2 cellular contexts compared by ENCODE assay signal in the genomic region with DNA sequence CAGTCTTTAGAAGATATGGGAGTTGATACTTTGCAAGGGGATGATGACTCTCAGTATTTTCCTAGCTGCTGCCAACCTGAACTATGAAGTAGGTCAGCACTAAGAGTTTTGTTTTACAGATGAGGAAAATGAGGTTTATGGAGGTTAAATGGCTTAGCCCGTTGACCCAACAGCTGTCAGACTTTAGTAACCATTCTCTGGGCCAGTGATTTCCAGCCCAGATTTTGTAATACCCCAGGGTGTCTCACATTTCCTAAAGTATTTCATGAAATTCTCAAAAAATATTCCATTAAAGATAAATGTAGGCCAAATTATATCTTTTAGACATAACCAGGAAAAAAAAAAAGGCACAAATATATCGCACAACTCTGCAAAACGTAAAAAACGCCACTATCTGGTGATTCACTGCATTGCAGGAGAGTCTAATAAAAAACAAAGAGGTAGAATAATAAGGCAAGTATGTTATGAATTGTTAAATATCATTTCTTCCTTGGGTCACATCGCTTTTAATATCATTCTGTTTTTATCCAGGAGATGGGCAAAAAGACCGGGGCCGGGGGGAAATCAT.
TF ChIP-seq lines count a peak whose summit lies in the region.

No MANE protein-coding gene starts in this region.

TF ChIP-seq in SK-N-SH, 30 proteins besides CTCF, POLR2A, EP300 and RAD21 (continued from another document):
- TF ChIP-seq IRF3 (IDR thresholded peaks at IDR 0.05; ENCODE audit: low read depth, low read length), result no peak
- no peak for TF ChIP-seq NFIC (IDR thresholded peaks at IDR 0.05; ENCODE audit: borderline replicate concordance)
- TF ChIP-seq, protein P1, sequence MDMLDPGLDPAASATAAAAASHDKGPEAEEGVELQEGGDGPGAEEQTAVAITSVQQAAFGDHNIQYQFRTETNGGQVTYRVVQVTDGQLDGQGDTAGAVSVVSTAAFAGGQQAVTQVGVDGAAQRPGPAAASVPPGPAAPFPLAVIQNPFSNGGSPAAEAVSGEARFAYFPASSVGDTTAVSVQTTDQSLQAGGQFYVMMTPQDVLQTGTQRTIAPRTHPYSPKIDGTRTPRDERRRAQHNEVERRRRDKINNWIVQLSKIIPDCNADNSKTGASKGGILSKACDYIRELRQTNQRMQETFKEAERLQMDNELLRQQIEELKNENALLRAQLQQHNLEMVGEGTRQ (IDR thresholded peaks at IDR 0.05; ENCODE audit: borderline replicate concordance, low read depth, low read length), result no peak
- TF ChIP-seq TEAD4 (IDR thresholded peaks at IDR 0.05; ENCODE audit: borderline replicate concordance, insufficient read depth), result no peak
- TF ChIP-seq JUND (IDR thresholded peaks at IDR 0.05), result no peak
- TF ChIP-seq FOSL2 (IDR thresholded peaks at IDR 0.05; ENCODE audit: borderline replicate concordance, low read depth), result no peak
- TF ChIP-seq MXI1 (IDR thresholded peaks at IDR 0.05; ENCODE audit: low read depth, low read length), result no peak
- TF ChIP-seq, protein P2, sequence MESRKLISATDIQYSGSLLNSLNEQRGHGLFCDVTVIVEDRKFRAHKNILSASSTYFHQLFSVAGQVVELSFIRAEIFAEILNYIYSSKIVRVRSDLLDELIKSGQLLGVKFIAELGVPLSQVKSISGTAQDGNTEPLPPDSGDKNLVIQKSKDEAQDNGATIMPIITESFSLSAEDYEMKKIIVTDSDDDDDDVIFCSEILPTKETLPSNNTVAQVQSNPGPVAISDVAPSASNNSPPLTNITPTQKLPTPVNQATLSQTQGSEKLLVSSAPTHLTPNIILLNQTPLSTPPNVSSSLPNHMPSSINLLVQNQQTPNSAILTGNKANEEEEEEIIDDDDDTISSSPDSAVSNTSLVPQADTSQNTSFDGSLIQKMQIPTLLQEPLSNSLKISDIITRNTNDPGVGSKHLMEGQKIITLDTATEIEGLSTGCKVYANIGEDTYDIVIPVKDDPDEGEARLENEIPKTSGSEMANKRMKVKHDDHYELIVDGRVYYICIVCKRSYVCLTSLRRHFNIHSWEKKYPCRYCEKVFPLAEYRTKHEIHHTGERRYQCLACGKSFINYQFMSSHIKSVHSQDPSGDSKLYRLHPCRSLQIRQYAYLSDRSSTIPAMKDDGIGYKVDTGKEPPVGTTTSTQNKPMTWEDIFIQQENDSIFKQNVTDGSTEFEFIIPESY (IDR thresholded peaks at IDR 0.05; ENCODE audit: borderline replicate concordance, low read depth), result no peak
- no peak for TF ChIP-seq USF1 (IDR thresholded peaks at IDR 0.05; ENCODE audit: borderline replicate concordance, low read depth)
- no peak for TF ChIP-seq REST (IDR thresholded peaks at IDR 0.05; ENCODE audit: low read depth, low read length)
- TF ChIP-seq RXRA (IDR thresholded peaks at IDR 0.05; ENCODE audit: borderline replicate concordance, low read depth), result no peak
- TF ChIP-seq FOXJ3 (CRISPR knock-in tag; IDR thresholded peaks at IDR 0.05), result no peak

TF ChIP-seq in SK-N-SH treated with all-trans-retinoic acid at 6 μM for 48 hours, 23 proteins besides CTCF, POLR2A, EP300 and RAD21 (continued from another document):
- TF ChIP-seq CREB5 (CRISPR knock-in tag; IDR thresholded peaks at IDR 0.05; ENCODE audit: low read depth) (no peak), ARNTL (CRISPR knock-in tag; IDR thresholded peaks at IDR 0.05; ENCODE audit: borderline replicate concordance, low read depth) (no peak), ZNF70 (CRISPR knock-in tag; IDR thresholded peaks at IDR 0.05) (no peak), ZFP3 (CRISPR knock-in tag; IDR thresholded peaks at IDR 0.05) (no peak), RARB (CRISPR knock-in tag; IDR thresholded peaks at IDR 0.05) (no peak), ISL1 (CRISPR knock-in tag; IDR thresholded peaks at IDR 0.05) (no peak), ZNF565 (CRISPR knock-in tag; conservative IDR thresholded peaks at IDR 0.05; ENCODE audit: low read depth) (no peak)
- TF ChIP-seq, protein P3, sequence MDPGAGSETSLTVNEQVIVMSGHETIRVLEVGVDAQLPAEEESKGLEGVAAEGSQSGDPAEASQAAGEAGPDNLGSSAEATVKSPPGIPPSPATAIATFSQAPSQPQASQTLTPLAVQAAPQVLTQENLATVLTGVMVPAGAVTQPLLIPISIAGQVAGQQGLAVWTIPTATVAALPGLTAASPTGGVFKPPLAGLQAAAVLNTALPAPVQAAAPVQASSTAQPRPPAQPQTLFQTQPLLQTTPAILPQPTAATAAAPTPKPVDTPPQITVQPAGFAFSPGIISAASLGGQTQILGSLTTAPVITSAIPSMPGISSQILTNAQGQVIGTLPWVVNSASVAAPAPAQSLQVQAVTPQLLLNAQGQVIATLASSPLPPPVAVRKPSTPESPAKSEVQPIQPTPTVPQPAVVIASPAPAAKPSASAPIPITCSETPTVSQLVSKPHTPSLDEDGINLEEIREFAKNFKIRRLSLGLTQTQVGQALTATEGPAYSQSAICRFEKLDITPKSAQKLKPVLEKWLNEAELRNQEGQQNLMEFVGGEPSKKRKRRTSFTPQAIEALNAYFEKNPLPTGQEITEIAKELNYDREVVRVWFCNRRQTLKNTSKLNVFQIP (CRISPR knock-in tag; IDR thresholded peaks at IDR 0.05; ENCODE audit: borderline replicate concordance, low read depth), result no peak
